ENCODE assay signal across 26 cellular contexts in genomic region chr2:47178359-47178758, GRCh38. TPM values are rescaled to one million over a fixed set of nuclear protein-coding genes. Genes with fewer than 3 reads are reported as not detected.
DNase-seq lines count a peak whose midpoint lies in the region; ATAC-seq and TF ChIP-seq lines count a peak whose summit lies in the region.
"Had no signal": no experiment of that assay in that cellular context is flagged by ENCODE, and none has a peak within 500 bp of the region (broad histone marks: within the 10 kb centered on the region; RNA-seq: fewer than 3 reads in every experiment).

No MANE protein-coding gene starts in this region.

- no peak for DNase-seq in CD8-positive, alpha-beta memory T cell
- no peak for DNase-seq in PC-9
- DNase-seq in endodermal cell = no peak
- DNase-seq in neural progenitor cell (ENCODE audit: low spot score) = peak; percentile 87
- no peak for DNase-seq in heart right ventricle
- DNase-seq in sigmoid colon = no peak
- DNase-seq: AML-193, DMS153, GF-D8, H7, HFFc6, MM.1S, NCI-H1092, NCI-H1694, NCI-H2081 treated with DMSO at 0.1 percent for 48 hours, NCI-H510A, NCI-H748 treated with DMSO at 0.1 percent for 48 hours, OCI-M1, SIG-M5, T-cell had no signal

- no peaks in the 10 kb centered on the region for H3K9me2 ChIP-seq in PC-9 (ENCODE audit: insufficient read depth)

- no peaks in the 10 kb centered on the region for H3K9me3 ChIP-seq in CD8-positive, alpha-beta memory T cell (ENCODE audit: low read length)
- H3K9me3 ChIP-seq in PC-9 (ENCODE audit: insufficient read depth, low read depth) = no peaks in the 10 kb centered on the region
- no peaks in the 10 kb centered on the region for H3K9me3 ChIP-seq in endodermal cell (ENCODE audit: control insufficient read depth, low read length)
- H3K9me3 ChIP-seq in neural progenitor cell (ENCODE audit: low read depth) = no peaks in the 10 kb centered on the region
- H3K9me3 ChIP-seq in heart right ventricle = no peaks in the 10 kb centered on the region
- no peaks in the 10 kb centered on the region for H3K9me3 ChIP-seq in sigmoid colon

- H3K4me1 Mint-ChIP-seq in CD8-positive, alpha-beta memory T cell = peaks cover 38 to 41% (median 40%) of the 10 kb centered on the region in 3 donors
- H3K4me1 Mint-ChIP-seq in endodermal cell = peaks cover 30% of the 10 kb centered on the region
- H3K4me1 Mint-ChIP-seq in neural progenitor cell = peaks cover 41% of the 10 kb centered on the region

- no peak overlapping the region for H3K4me3 Mint-ChIP-seq in CD8-positive, alpha-beta memory T cell
- H3K4me3 Mint-ChIP-seq in endodermal cell = no peak overlapping the region
- no peak overlapping the region for H3K4me3 Mint-ChIP-seq in neural progenitor cell
- H3K4me3 Mint-ChIP-seq: HFFc6, T-cell had no signal

- POLR2A ChIA-PET in CD8-positive, alpha-beta memory T cell (lab: Charles Lee) = no interaction called here
- POLR2A ChIA-PET in PC-9 (lab: Charles Lee; ENCODE audit: unreplicated experiment) = interaction anchor here (0.6 to 0.8 kb wide), 2 partner anchors 21 to 101 kb away, joined by 4 to 5 read pairs; no protein-coding TSS in a partner anchor

- peaks cover 0 to 20% (median 1%) of the 10 kb centered on the region in 3 donors for H3K36me3 Mint-ChIP-seq in CD8-positive, alpha-beta memory T cell
- H3K36me3 Mint-ChIP-seq in endodermal cell (ENCODE audit: low read depth) (no peaks in the 10 kb centered on the region), neural progenitor cell (peaks cover 9% of the 10 kb centered on the region)

- 50 to 63% methylated on average over 6 of the region's 6 CpGs for WGBS in endodermal cell (ENCODE audit: insufficient coverage in 1 of 2, insufficient read length in 1 of 2), 2 experiments
- WGBS in heart right ventricle, 2 donors = 95 to 97% methylated on average over 6 of the region's 6 CpGs
- 96 to 98% methylated on average over 6 of the region's 6 CpGs for WGBS in sigmoid colon, 2 donors

- peak overlapping the region in 6 of 8 donors; percentile 14 to 100 (median 100) for H3K27ac Mint-ChIP-seq in CD8-positive, alpha-beta memory T cell
- H3K27ac Mint-ChIP-seq in endodermal cell (no peak overlapping the region), neural progenitor cell (peak overlapping the region; percentile 28)

- H4K20me1 ChIP-seq in PC-9 (ENCODE audit: insufficient read depth) = peaks cover 20% of the 10 kb centered on the region
- peaks cover 22% of the 10 kb centered on the region for H4K20me1 ChIP-seq in neural progenitor cell (ENCODE audit: low read depth)

- H3K4me1 ChIP-seq in CD8-positive, alpha-beta memory T cell (ENCODE audit: insufficient read depth, low read length) = peaks cover 22% of the 10 kb centered on the region
- H3K4me1 ChIP-seq in PC-9 (replicated peaks; ENCODE audit: insufficient read depth) (peaks cover 28% of the 10 kb centered on the region), endodermal cell (ENCODE audit: control insufficient read depth, insufficient read depth, low read length) (peaks cover 3% of the 10 kb centered on the region), neural progenitor cell (peaks cover 38% of the 10 kb centered on the region), heart right ventricle (peaks cover 3 to 23% (median 17%) of the 10 kb centered on the region in 9 donors), sigmoid colon (peaks cover 0 to 17% (median 9%) of the 10 kb centered on the region in 4 donors)

- TF ChIP-seq EP300 in sigmoid colon (IDR thresholded peaks at IDR 0.05) = no peak

- no peaks in the 10 kb centered on the region for H3K36me3 ChIP-seq in CD8-positive, alpha-beta memory T cell (ENCODE audit: insufficient read depth, low read length)
- H3K36me3 ChIP-seq in PC-9 (ENCODE audit: low read depth) = peaks cover 18% of the 10 kb centered on the region
- peaks cover 12% of the 10 kb centered on the region for H3K36me3 ChIP-seq in endodermal cell (ENCODE audit: control insufficient read depth, insufficient read depth, low read length)
- H3K36me3 ChIP-seq in neural progenitor cell = no peaks in the 10 kb centered on the region
- H3K36me3 ChIP-seq in heart right ventricle = no peaks in the 10 kb centered on the region
- H3K36me3 ChIP-seq in sigmoid colon = no peaks in the 10 kb centered on the region

- ATAC-seq in heart right ventricle = no peak
- no peak for ATAC-seq in GM18861 (IDR thresholded peaks at IDR 0.05; ENCODE audit: unreplicated experiment)
- ATAC-seq in GM21447 (IDR thresholded peaks at IDR 0.05; ENCODE audit: unreplicated experiment) = no peak
- ATAC-seq: SK-N-SH treated with all-trans-retinoic acid at 6 μM for 48 hours, T-cell had no signal

- H3K4me3 ChIP-seq in CD8-positive, alpha-beta memory T cell (ENCODE audit: low read length) = no peak overlapping the region
- H3K4me3 ChIP-seq in PC-9 (no peak overlapping the region), endodermal cell (ENCODE audit: low read length) (no peak overlapping the region), neural progenitor cell (peak overlapping the region; percentile 18), heart right ventricle (no peak overlapping the region), sigmoid colon (no peak overlapping the region)

- peaks cover 0 to 14% of the 10 kb centered on the region in 2 donors for H3K27me3 Mint-ChIP-seq in CD8-positive, alpha-beta memory T cell
- H3K27me3 Mint-ChIP-seq in endodermal cell (ENCODE audit: insufficient read depth) (peaks cover 23% of the 10 kb centered on the region), neural progenitor cell (ENCODE audit: insufficient read depth, low read depth) (peaks cover 13% of the 10 kb centered on the region)

- H3F3A ChIP-seq in PC-9 (ENCODE audit: insufficient read depth, low read depth) (peaks cover 40% of the 10 kb centered on the region; the same call in 1 of the 2 replicates), neural progenitor cell (ENCODE audit: low read depth) (peaks cover 30% of the 10 kb centered on the region)

- no peak overlapping the region for H3K27ac ChIP-seq in CD8-positive, alpha-beta memory T cell (ENCODE audit: low read depth, low read length)
- H3K27ac ChIP-seq in PC-9 (no peak overlapping the region), endodermal cell (ENCODE audit: low read depth, low read length) (peak overlapping the region; percentile 14), neural progenitor cell (peak overlapping the region; percentile 68), heart right ventricle (no peak overlapping the region), sigmoid colon (no peak overlapping the region)
- H3K27ac ChIP-seq: C4-2B, RWPE1 had no signal

- H3K79me2 ChIP-seq in PC-9 (ENCODE audit: low read depth) = peaks cover 29% of the 10 kb centered on the region
- peaks cover 37% of the 10 kb centered on the region for H3K79me2 ChIP-seq in neural progenitor cell (ENCODE audit: low read depth)

- H3K9ac ChIP-seq in endodermal cell (ENCODE audit: extremely low read depth, low read length, poor library complexity, severe bottlenecking) = no peak overlapping the region
- no peak overlapping the region for H3K9ac ChIP-seq in neural progenitor cell

- CTCF ChIA-PET in CD8-positive, alpha-beta memory T cell (lab: Charles Lee) = no interaction called here
- CTCF ChIA-PET in PC-9 (lab: Charles Lee) = no interaction called here

- no peaks in the 10 kb centered on the region for H3K27me3 ChIP-seq in CD8-positive, alpha-beta memory T cell (ENCODE audit: insufficient read depth, low read length, poor library complexity, severe bottlenecking)
- H3K27me3 ChIP-seq in PC-9 (ENCODE audit: insufficient read depth, low read depth) (no peaks in the 10 kb centered on the region), endodermal cell (ENCODE audit: control insufficient read depth, insufficient read depth, low read length, poor library complexity, severe bottlenecking) (peaks cover 10% of the 10 kb centered on the region), neural progenitor cell (no peaks in the 10 kb centered on the region), heart right ventricle (no peaks in the 10 kb centered on the region), sigmoid colon (no peaks in the 10 kb centered on the region)

- H3K4me2 ChIP-seq in PC-9 (peak overlapping the region; percentile 84), neural progenitor cell (peak overlapping the region; percentile 54)

- H2AFZ ChIP-seq in PC-9 (no peak overlapping the region), neural progenitor cell (replicated peaks) (no peak overlapping the region)

- TF ChIP-seq POLR2A in sigmoid colon (IDR thresholded peaks at IDR 0.05) = no peak

- intact Hi-C loops in PC-9 (cut with micrococcal nuclease; ENCODE audit: unreplicated experiment) (no loop called here), heart right ventricle (cut with DNase I) (no loop called here), sigmoid colon (cut with DNase I) (no loop called here)

- no TSS peak for BruUV-seq in PC-9 (replicated peaks; lab: Mats Ljungman, UMichigan)

- H3K9me3 Mint-ChIP-seq in CD8-positive, alpha-beta memory T cell = peaks cover 0 to 10% (median 7%) of the 10 kb centered on the region in 5 donors
- H3K9me3 Mint-ChIP-seq in endodermal cell = no peaks in the 10 kb centered on the region
- peaks cover 2% of the 10 kb centered on the region for H3K9me3 Mint-ChIP-seq in neural progenitor cell
- H3K9me3 Mint-ChIP-seq: T-cell had no signal

- TF ChIP-seq CTCF in PC-9 (conservative IDR thresholded peaks at IDR 0.05) (no peak), endodermal cell (conservative IDR thresholded peaks at IDR 0.05) (no peak), neural progenitor cell (IDR thresholded peaks at IDR 0.05) (no peak), heart right ventricle (IDR thresholded peaks at IDR 0.05) (no peak), sigmoid colon (IDR thresholded peaks at IDR 0.05) (no peak)

RNA-seq across cellular contexts. Expression of gene CALM2, which starts 2.0 kb away (rescaled TPM):
- 100 to 1,000 TPM; 503 to 527 TPM for total RNA-seq in CD8-positive, alpha-beta memory T cell
- 815 TPM for polyA plus RNA-seq in CD8-positive, alpha-beta memory T cell
- total RNA-seq in PC-9 (2021) (726 and 781 TPM in 2 replicates), endodermal cell (100 to 1,000 TPM; 430 TPM), neural progenitor cell (ENCODE audit: low replicate concordance) (440 and 768 TPM in 2 replicates), heart right ventricle (100 to 1,000 TPM; 364 to 750 (median 453) TPM), sigmoid colon (100 to 1,000 TPM; 594 to 993 (median 701) TPM)
- 679 TPM for polyA plus RNA-seq in endodermal cell (2013, experiment 1 of 2)
- 697 TPM for polyA plus RNA-seq in endodermal cell (2013, experiment 2 of 2)
- polyA plus RNA-seq in heart right ventricle (100 to 1,000 TPM; 362 to 367 TPM), sigmoid colon (1,000 to 10,000 TPM in 2 of 3 donors, 100 to 1,000 TPM in 1; 660 to 1,449 (median 1,432) TPM)

RNA-seq across cellular contexts. Expression of gene STPG4, which starts 23.3 kb away (rescaled TPM):
- not detected for total RNA-seq in CD8-positive, alpha-beta memory T cell
- not detected for polyA plus RNA-seq in CD8-positive, alpha-beta memory T cell
- 6.5 and 8.7 TPM in 2 replicates for total RNA-seq in PC-9 (2021)
- total RNA-seq in endodermal cell = under 1 TPM; 0.15 to 0.42 TPM
- polyA plus RNA-seq in endodermal cell (2013, experiment 1 of 2) = not detected
- 0.25 TPM for polyA plus RNA-seq in endodermal cell (2013, experiment 2 of 2)
- total RNA-seq in neural progenitor cell (ENCODE audit: low replicate concordance) = not detected in 2 replicates
- total RNA-seq in heart right ventricle = under 1 TPM in 2 of 10 donors, not detected in 8; 0.44 to 0.45 TPM
- polyA plus RNA-seq in heart right ventricle = under 1 TPM in 1 of 2 donors, not detected in 1; 0.06 TPM
- total RNA-seq in sigmoid colon = 1 to 10 TPM in 1 of 4 donors, under 1 TPM in 1, not detected in 2; 0.66 to 1.1 TPM
- under 1 TPM in 2 of 3 donors, not detected in 1; 0.12 to 0.60 TPM for polyA plus RNA-seq in sigmoid colon
- total RNA-seq: Daoy, H7 had no signal

Comparison
In these comparisons a context has a peak if more than half of its experiments do, and no peak if none do; other contexts are left out.
1. H3K27ac ChIP-seq: peak in endodermal cell (single experiment) and neural progenitor cell (single experiment); none in CD8-positive, alpha-beta memory T cell (single experiment), PC-9 (single experiment), heart right ventricle (0 of 10) and sigmoid colon (0 of 4).